ENCODE assay signal across 8 cellular contexts in the genomic region with DNA sequence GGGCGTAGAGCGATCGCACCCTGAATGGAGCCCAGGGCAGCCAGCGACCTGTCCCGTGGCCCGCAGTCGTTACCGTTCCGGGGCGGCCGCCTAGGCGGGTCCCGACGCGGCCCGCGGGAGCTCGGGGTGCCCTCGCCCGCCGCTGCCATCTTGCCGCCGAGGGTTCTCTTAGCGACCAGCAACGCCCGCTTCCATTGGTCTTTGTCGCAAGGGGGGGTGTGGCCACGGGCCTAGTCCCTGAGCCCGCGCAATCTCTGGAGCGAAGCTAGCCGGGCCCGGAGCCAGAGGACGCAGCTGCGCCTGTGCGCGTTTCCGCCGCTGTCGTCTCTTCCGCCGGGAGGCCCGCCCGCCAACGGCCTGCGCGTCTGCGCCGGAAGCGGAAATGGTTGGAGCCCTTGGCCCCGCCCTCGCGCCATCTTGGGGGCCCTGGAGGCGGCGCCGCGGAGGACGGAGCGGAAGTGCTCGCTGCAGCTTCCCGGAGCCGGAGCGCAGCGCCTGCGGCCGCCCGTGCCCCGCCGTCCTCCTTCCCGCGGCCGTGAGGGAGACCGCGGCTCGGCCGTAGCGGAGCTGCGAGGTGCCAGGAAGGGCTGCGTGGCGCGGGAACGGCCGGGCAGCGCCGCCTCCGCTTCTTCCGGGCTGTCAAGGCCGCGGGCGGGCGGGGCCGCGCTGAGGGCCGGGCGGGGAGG. TPM values are rescaled to one million over a fixed set of nuclear protein-coding genes. Genes with fewer than 3 reads are reported as not detected.
DNase-seq lines count a peak whose midpoint lies in the region; ATAC-seq and TF ChIP-seq lines count a peak whose summit lies in the region.

MORN1 (minus strand) TSS at position 170 of the 686 bp plus-strand sequence; CDS start at position 149, 21 bp downstream.
A gene with protein sequence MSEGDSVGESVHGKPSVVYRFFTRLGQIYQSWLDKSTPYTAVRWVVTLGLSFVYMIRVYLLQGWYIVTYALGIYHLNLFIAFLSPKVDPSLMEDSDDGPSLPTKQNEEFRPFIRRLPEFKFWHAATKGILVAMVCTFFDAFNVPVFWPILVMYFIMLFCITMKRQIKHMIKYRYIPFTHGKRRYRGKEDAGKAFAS (plus strand): TSS at position 457 of the 686 bp plus-strand sequence. CDS start 3,950 bp downstream, outside the sequence.

- H2BK15ac ChIP-seq in IMR-90 (ENCODE audit: low read depth, low read length), result no peak within 1 kb of the TSS

- H3K79me1 ChIP-seq in IMR-90 (ENCODE audit: low read depth in 1 of 2, low read length in 2 of 2), result peaks cover 11 to 61% of the 10 kb centered on the region in 2 experiments; a peak in 3 of 4 replicates

- 1% methylated on average over 36 of the region's 95 CpGs; no CpG with 5 or more reads in 1 of the 2 experiments for WGBS in IMR-90 (ENCODE audit: extremely low coverage in 2 of 2, insufficient read length in 1 of 2), 2 experiments

- no peak within 1 kb of the TSS for H2BK20ac ChIP-seq in IMR-90 (ENCODE audit: low read depth, low read length)

- H2AFZ ChIP-seq in IMR-90 (replicated peaks; ENCODE audit: low read length, poor library complexity) (peak within 1 kb of the TSS; percentile 97), OCI-LY7 (ENCODE audit: low read length) (peak within 1 kb of the TSS; percentile 38; the same call in 1 of the 2 replicates)

- H3K23ac ChIP-seq in IMR-90 (ENCODE audit: low read depth, low read length), result peak within 1 kb of the TSS; percentile 82

- H3K4me3 ChIP-seq in IMR-90 (ENCODE audit: insufficient read depth, low read depth, low read length), result peak within 1 kb of the TSS; percentile 91
- H3K4me3 ChIP-seq in OCI-LY7 (ENCODE audit: low read depth, low read length, poor library complexity, severe bottlenecking), result peak within 1 kb of the TSS; percentile 87

- H3K4me1 ChIP-seq in IMR-90 (ENCODE audit: control insufficient read depth, insufficient read depth, low read length), result peaks cover 5% of the 10 kb centered on the region
- peaks cover 53% of the 10 kb centered on the region for H3K4me1 ChIP-seq in OCI-LY7 (ENCODE audit: insufficient read depth, low read length, poor library complexity, severe bottlenecking)

- H3K27me3 ChIP-seq in IMR-90 (ENCODE audit: control insufficient read depth, insufficient read depth, low read length), result no peaks in the 10 kb centered on the region

- no peak for TF ChIP-seq RAD21 in IMR-90 (IDR thresholded peaks at IDR 0.05; ENCODE audit: low read length)

- intact Hi-C loops in IMR-90 (cut with micrococcal nuclease), result no loop called here
- intact Hi-C loops in OCI-LY7 (cut with micrococcal nuclease; ENCODE audit: unreplicated experiment), result loop anchor here (1.0 kb wide), 2 partner anchors 21 to 157 kb away; partner anchors contain the start of gene PEX10

- POLR2A ChIA-PET in IMR-90 (lab: Charles Lee; ENCODE audit: unreplicated experiment), result interaction anchor here (0.5 to 0.6 kb wide), 2 partner anchors 9 to 187 kb away, joined by 5 to 17 read pairs; no protein-coding TSS in a partner anchor
- POLR2A ChIA-PET in OCI-LY7 (lab: Charles Lee), result interaction anchor here (0.7 kb wide), 1 partner anchor 156 kb away, joined by 3 read pairs; no protein-coding TSS in a partner anchor

- peak within 1 kb of the TSS in 1 of 2 experiments; percentile 85; a peak in 2 of 4 replicates for H4K8ac ChIP-seq in IMR-90 (ENCODE audit: low read depth in 2 of 2, low read length in 2 of 2)

- H3K9me2 ChIP-seq in OCI-LY7 (ENCODE audit: insufficient read depth, low read length), result no peaks in the 10 kb centered on the region

- H4K20me1 ChIP-seq in IMR-90 (ENCODE audit: insufficient read depth, low read length) (peaks cover 39% of the 10 kb centered on the region), OCI-LY7 (ENCODE audit: insufficient read depth, low read length) (peaks cover 5% of the 10 kb centered on the region; the same call in 1 of the 2 replicates)

- peak within 1 kb of the TSS; percentile 87 for H4K91ac ChIP-seq in IMR-90 (ENCODE audit: insufficient read depth, low read depth, low read length)

- H3K9ac ChIP-seq in IMR-90 (ENCODE audit: low read depth, low read length), result peak within 1 kb of the TSS; percentile 99

- H3K9me1 ChIP-seq in IMR-90 (ENCODE audit: insufficient read depth, low read length), result peaks cover 10% of the 10 kb centered on the region

- H3K14ac ChIP-seq in IMR-90 (replicated peaks; ENCODE audit: low read depth, low read length), result peak within 1 kb of the TSS; percentile 93

- H3K9me3 ChIP-seq in IMR-90 (ENCODE audit: control insufficient read depth, insufficient read depth, low read length), result no peaks in the 10 kb centered on the region
- H3K9me3 ChIP-seq in OCI-LY7 (ENCODE audit: low read length), result no peaks in the 10 kb centered on the region

- H3K56ac ChIP-seq in IMR-90 (ENCODE audit: extremely low read depth, insufficient read depth, low read length), result peak within 1 kb of the TSS; percentile 56

- peak within 1 kb of the TSS; percentile 85 for H2AK5ac ChIP-seq in IMR-90 (ENCODE audit: low read depth, low read length)

- BruUV-seq in IMR-90 (replicated peaks; lab: Mats Ljungman, UMichigan) (no TSS peak), OCI-LY7 (replicated peaks; lab: Mats Ljungman, UMichigan) (no TSS peak)

- CTCF ChIA-PET in IMR-90 (lab: Yijun Ruan, JAX), result interaction anchor here (0.8 to 1.7 kb wide), 2 partner anchors 10 to 197 kb away, joined by 3 to 9 read pairs; partner anchors contain the start of gene FAAP20
- CTCF ChIA-PET in OCI-LY7 (lab: Charles Lee; ENCODE audit: unreplicated experiment), result no interaction called here

- peak; percentile 85 for ATAC-seq in GM21529 (IDR thresholded peaks at IDR 0.05; ENCODE audit: unreplicated experiment)
- ATAC-seq in IMR-90 (ENCODE audit: low read depth), result peak; percentile 94

- H3K4me2 ChIP-seq in IMR-90 (ENCODE audit: low read depth, low read length) (peak within 1 kb of the TSS; percentile 99), OCI-LY7 (ENCODE audit: low read length) (peak within 1 kb of the TSS; percentile 96)

- peak within 1 kb of the TSS; percentile 97 for H2AK9ac ChIP-seq in IMR-90 (replicated peaks; ENCODE audit: low read depth, low read length, poor library complexity)

- H3K79me2 ChIP-seq in OCI-LY7 (ENCODE audit: insufficient read depth, low read depth, low read length), result peaks cover 38% of the 10 kb centered on the region

- H3K4ac ChIP-seq in IMR-90 (ENCODE audit: low read depth, low read length), result peak within 1 kb of the TSS; percentile 90

- H3K36me3 ChIP-seq in IMR-90 (ENCODE audit: control insufficient read depth, insufficient read depth, low read length) (peaks cover 29% of the 10 kb centered on the region), OCI-LY7 (ENCODE audit: insufficient read depth, low read length) (peaks cover 37% of the 10 kb centered on the region)

- dilution Hi-C loops in IMR-90 (cut with HindIII; ENCODE audit: low sequenced_read_pairs, unreplicated experiment), result no loop called here

- peak; percentile 90 for TF ChIP-seq POLR2A in IMR-90 (IDR thresholded peaks at IDR 0.05; ENCODE audit: low read depth, low read length)

- no peak within 1 kb of the TSS for H2BK120ac ChIP-seq in IMR-90 (ENCODE audit: low read depth, low read length)

- TF ChIP-seq CTCF in IMR-90 (conservative IDR thresholded peaks at IDR 0.05; ENCODE audit: low read depth, low read length) (no peak), OCI-LY7 (conservative IDR thresholded peaks at IDR 0.05; ENCODE audit: low read length) (no peak)

- peak within 1 kb of the TSS; percentile 64 for H4K5ac ChIP-seq in IMR-90 (ENCODE audit: low read depth, low read length)

- H2BK5ac ChIP-seq in IMR-90 (ENCODE audit: low read depth, low read length, poor library complexity, severe bottlenecking), result peak within 1 kb of the TSS; percentile 90

- no peak within 1 kb of the TSS for H3K18ac ChIP-seq in IMR-90 (ENCODE audit: low read depth, low read length)

- peak; percentile 94 for DNase-seq in DMS114 treated with DMSO at 0.1 percent for 48 hours (lab: John Stamatoyannopoulos, UW; ENCODE audit: unreplicated experiment)
- peak; percentile 98 for DNase-seq in IMR-90
- DNase-seq in OCI-LY7 (ENCODE audit: low spot score), result peak; percentile 99
- peak; percentile 95 for DNase-seq in activated T-cell treated with anti-CD3 and anti-CD28 coated beads for 4 hours
- DNase-seq in epidermal melanocyte (ENCODE audit: insufficient read length, low spot score), result peak; percentile 99
- DNase-seq in midbrain (lab: John Stamatoyannopoulos, UW), result peak; percentile 99
- peak; percentile 98 to 99 for DNase-seq in stimulated activated CD8-positive, alpha-beta memory T cell treated with anti-CD3 and anti-CD28 coated beads, Interleukin-15, amount 100 ng/mL, for 48 hours (ENCODE audit: low read depth in 2 of 2)

- in situ Hi-C loops in IMR-90 (cut with MboI; ENCODE audit: low sequenced_read_pairs), result no loop called here

- peak within 1 kb of the TSS; percentile 84 for H3K27ac ChIP-seq in IMR-90 (ENCODE audit: insufficient read depth, low read length)
- peak within 1 kb of the TSS; percentile 70 for H3K27ac ChIP-seq in OCI-LY7 (ENCODE audit: low read depth, low read length, poor library complexity, severe bottlenecking)

TF ChIP-seq in IMR-90, 13 proteins besides CTCF, POLR2A, EP300 and RAD21 (continues in another document):
- TF ChIP-seq RFX5 (IDR thresholded peaks at IDR 0.05; ENCODE audit: low read depth, low read length) (no peak), CHD1 (IDR thresholded peaks at IDR 0.05; ENCODE audit: low read depth, low read length) (no peak), MAFK (IDR thresholded peaks at IDR 0.05; ENCODE audit: low read depth, low read length) (no peak), MXI1 (IDR thresholded peaks at IDR 0.05; ENCODE audit: borderline replicate concordance, low read depth, low read length) (peak; percentile 90), MAZ (IDR thresholded peaks at IDR 0.05; ENCODE audit: borderline replicate concordance, low read depth, low read length) (peak; percentile 98), NFE2L2 (IDR thresholded peaks at IDR 0.05; ENCODE audit: low read depth, low read length) (no peak), FOS (IDR thresholded peaks at IDR 0.05; ENCODE audit: low read depth, low read length) (no peak), CEBPB (IDR thresholded peaks at IDR 0.05; ENCODE audit: low read depth, low read length) (peak; percentile 60)

RNA-seq across cellular contexts. Expression of gene MORN1, which starts in this region (rescaled TPM):
- total RNA-seq in IMR-90 (2012; rRNA removed), result 3.0 and 3.6 TPM in 2 replicates
- polyA plus RNA-seq in IMR-90 (2012; rRNA removed), result 3.5 and 4.2 TPM in 2 replicates
- 2.4 and 3.1 TPM in 2 replicates for polyA plus RNA-seq in IMR-90 (2012; cell fraction: cytosol; rRNA removed)
- polyA plus RNA-seq in IMR-90 (2012; cell fraction: nucleus; rRNA removed; ENCODE audit: low replicate concordance), result 12.6 and 13.7 TPM in 2 replicates
- total RNA-seq in OCI-LY7 (2014; rRNA removed; shearing (Covaris generic)), result 13.1 and 19.4 TPM in 2 replicates
- 23.6 and 29.7 TPM in 2 replicates for total RNA-seq in OCI-LY7 (2022)

RNA-seq across cellular contexts. Expression of the second gene that starts in this region (rescaled TPM):
- total RNA-seq in IMR-90 (2012; rRNA removed), result 47.1 and 51.7 TPM in 2 replicates
- polyA plus RNA-seq in IMR-90 (2012; rRNA removed), result 232 and 240 TPM in 2 replicates
- polyA plus RNA-seq in IMR-90 (2012; cell fraction: cytosol; rRNA removed), result 56.5 and 249 TPM in 2 replicates
- polyA plus RNA-seq in IMR-90 (2012; cell fraction: nucleus; rRNA removed; ENCODE audit: low replicate concordance), result 139 and 335 TPM in 2 replicates
- 54.4 and 60.5 TPM in 2 replicates for total RNA-seq in OCI-LY7 (2014; rRNA removed; shearing (Covaris generic))
- 113 and 138 TPM in 2 replicates for total RNA-seq in OCI-LY7 (2022)

Comparison
In these comparisons a context has a peak if more than half of its experiments do, and no peak if none do; other contexts are left out.
1. Peak in every context shown above with its lines: DNase-seq, ATAC-seq, H3K4me3 ChIP-seq and H3K27ac ChIP-seq.